In genomic region chr7:85343484-85343883, GRCh38 we compare ENCODE assay signal across 18 cellular contexts.
A peak's percentile ranks its signal among the peaks of the same experiment; 100 is the strongest.
DNase-seq lines count a peak whose midpoint lies in the region; ATAC-seq and TF ChIP-seq lines count a peak whose summit lies in the region.
"Had no signal": no experiment of that assay in that cellular context is flagged by ENCODE, and none has a peak within 500 bp of the region (broad histone marks: within the 10 kb centered on the region; RNA-seq: fewer than 3 reads in every experiment).

No MANE protein-coding gene starts in this region.

- POLR2A ChIA-PET in naive thymus-derived CD8-positive, alpha-beta T cell (lab: Charles Lee) = no interaction called here

- DNase-seq in mesenteric fat pad (ENCODE audit: low spot score) = no peak
- DNase-seq in activated naive CD4-positive, alpha-beta T cell treated with anti-CD3 and anti-CD28 coated beads, Interleukin-2, amount 50 U/mL, for 72 hours (ENCODE audit: low spot score in 2 of 2) = no peak
- no peak for DNase-seq in naive thymus-derived CD8-positive, alpha-beta T cell
- DNase-seq: 8988T; activated CD4-positive, alpha-beta T cell treated with anti-CD3 and anti-CD28 coated beads, Interleukin-2, amount 10 ng/mL, durations not matched to agents 7 days and 5 days; activated CD8-positive, alpha-beta memory T cell treated with anti-CD3 and anti-CD28 coated beads, Interleukin-2, amount 50 U/mL, for 48 hours; activated gamma-delta T cell; amniotic stem cell; left colon; NCI-H187 had no signal

- ATAC-seq in GM19463 (IDR thresholded peaks at IDR 0.05; ENCODE audit: unreplicated experiment) = peak; percentile 89
- peak; percentile 73 for ATAC-seq in HG02852 (IDR thresholded peaks at IDR 0.05; ENCODE audit: unreplicated experiment)
- ATAC-seq in HG03354 (IDR thresholded peaks at IDR 0.05; ENCODE audit: poor library complexity, severe bottlenecking, unreplicated experiment) = peak; percentile 72
- no peak for ATAC-seq in activated naive CD4-positive, alpha-beta T cell treated with anti-CD3 and anti-CD28 coated beads, Interleukin-2, amount 50 U/mL, for 72 hours
- no peak for ATAC-seq in naive thymus-derived CD8-positive, alpha-beta T cell
- no peak for ATAC-seq in GM19328 (IDR thresholded peaks at IDR 0.05; ENCODE audit: unreplicated experiment)
- ATAC-seq: left colon had no signal

- H3K27ac Mint-ChIP-seq in activated naive CD4-positive, alpha-beta T cell treated with anti-CD3 and anti-CD28 coated beads, Interleukin-2, amount 50 U/mL, for 72 hours = no peak overlapping the region
- H3K27ac Mint-ChIP-seq in naive thymus-derived CD8-positive, alpha-beta T cell = no peak overlapping the region
- H3K27ac Mint-ChIP-seq: activated CD4-positive, alpha-beta T cell treated with anti-CD3 and anti-CD28 coated beads, Interleukin-2, amount 10 ng/mL, durations not matched to agents 7 days and 5 days; mesothelial cell of epicardium had no signal

- H3K27me3 Mint-ChIP-seq in naive thymus-derived CD8-positive, alpha-beta T cell = no peaks in the 10 kb centered on the region
- H3K27me3 Mint-ChIP-seq: activated CD4-positive, alpha-beta T cell treated with anti-CD3 and anti-CD28 coated beads, Interleukin-2, amount 10 ng/mL, durations not matched to agents 7 days and 5 days had no signal

- H3K36me3 Mint-ChIP-seq in activated naive CD4-positive, alpha-beta T cell treated with anti-CD3 and anti-CD28 coated beads, Interleukin-2, amount 50 U/mL, for 72 hours = no peaks in the 10 kb centered on the region
- H3K36me3 Mint-ChIP-seq in naive thymus-derived CD8-positive, alpha-beta T cell = no peaks in the 10 kb centered on the region
- H3K36me3 Mint-ChIP-seq: mesothelial cell of epicardium had no signal

- no peaks in the 10 kb centered on the region for H3K4me1 Mint-ChIP-seq in naive thymus-derived CD8-positive, alpha-beta T cell
- H3K4me1 Mint-ChIP-seq: activated CD4-positive, alpha-beta T cell treated with anti-CD3 and anti-CD28 coated beads, Interleukin-2, amount 10 ng/mL, durations not matched to agents 7 days and 5 days had no signal

- H3K4me3 Mint-ChIP-seq in naive thymus-derived CD8-positive, alpha-beta T cell = no peak overlapping the region
- H3K4me3 Mint-ChIP-seq: activated CD4-positive, alpha-beta T cell treated with anti-CD3 and anti-CD28 coated beads, Interleukin-2, amount 10 ng/mL, durations not matched to agents 7 days and 5 days; mesothelial cell of epicardium had no signal

- H3K9me3 Mint-ChIP-seq in activated naive CD4-positive, alpha-beta T cell treated with anti-CD3 and anti-CD28 coated beads, Interleukin-2, amount 50 U/mL, for 72 hours = peaks cover 3 to 16% of the 10 kb centered on the region in 2 donors
- peaks cover 0 to 4% (median 0%) of the 10 kb centered on the region in 9 donors for H3K9me3 Mint-ChIP-seq in naive thymus-derived CD8-positive, alpha-beta T cell
- H3K9me3 Mint-ChIP-seq: activated CD4-positive, alpha-beta T cell treated with anti-CD3 and anti-CD28 coated beads, Interleukin-2, amount 10 ng/mL, durations not matched to agents 7 days and 5 days had no signal

- no peak for TF ChIP-seq CTCF in 22Rv1 (IDR thresholded peaks at IDR 0.05)

- peak overlapping the region; percentile 22; the same call in 1 of the 2 replicates for H3K27ac ChIP-seq in 22Rv1
- H3K27ac ChIP-seq: BLaER1, cardiac muscle cell had no signal

Comparison
In these comparisons a context has a peak if more than half of its experiments do, and no peak if none do; other contexts are left out.
1. ATAC-seq: peak in GM19463 (single experiment), HG02852 (single experiment) and HG03354 (single experiment); none in activated naive CD4-positive, alpha-beta T cell treated with anti-CD3 and anti-CD28 coated beads, Interleukin-2, amount 50 U/mL, for 72 hours (0 of 2), naive thymus-derived CD8-positive, alpha-beta T cell (0 of 2) and GM19328 (single experiment).